Comparison of ENCODE assay signal across 9 cellular contexts in genomic region chr1:154962795-154963330, GRCh38. TPM values are rescaled to one million over a fixed set of nuclear protein-coding genes. Genes with fewer than 3 reads are reported as not detected.
A peak's percentile ranks its signal among the peaks of the same experiment; 100 is the strongest.
DNase-seq lines count a peak whose midpoint lies in the region; ATAC-seq and TF ChIP-seq lines count a peak whose summit lies in the region.
"Had no signal": no experiment of that assay in that cellular context is flagged by ENCODE, and none has a peak within 500 bp of the region (broad histone marks: within the 10 kb centered on the region; RNA-seq: fewer than 3 reads in every experiment).

No MANE protein-coding gene starts in this region.

- H3K36me3 ChIP-seq in left ventricle myocardium inferior (peaks cover 65% of the 10 kb centered on the region), right atrium auricular region (peaks cover 68% of the 10 kb centered on the region)

- no peak for ATAC-seq in HG03095 (IDR thresholded peaks at IDR 0.05; ENCODE audit: unreplicated experiment)

- peak overlapping the region; percentile 96 for H3K27ac Mint-ChIP-seq in mesothelial cell of epicardium

- H3K27me3 ChIP-seq in left ventricle myocardium inferior (ENCODE audit: low read depth) (no peaks in the 10 kb centered on the region), right atrium auricular region (no peaks in the 10 kb centered on the region)

- in situ Hi-C loops in astrocyte of the cerebellum (cut with HindIII; ENCODE audit: low sequenced_read_pairs): no loop called here

- intact Hi-C loops in left ventricle myocardium inferior (cut with micrococcal nuclease): no loop called here

- peaks cover 51% of the 10 kb centered on the region for H3K4me1 ChIP-seq in left ventricle myocardium inferior
- H3K4me1 ChIP-seq in right atrium auricular region: peaks cover 0 to 29% of the 10 kb centered on the region in 2 donors

- peak overlapping the region; percentile 100 for H3K27ac ChIP-seq in left ventricle myocardium inferior (replicated peaks)
- peak overlapping the region in 1 of 2 donors; percentile 97 for H3K27ac ChIP-seq in right atrium auricular region

- H3K4me3 ChIP-seq in left ventricle myocardium inferior (peak overlapping the region; percentile 82), right atrium auricular region (peak overlapping the region in 1 of 2 donors; percentile 81), astrocyte of the cerebellum (ENCODE audit: low read depth, low read length) (peak overlapping the region; percentile 72)

- peaks cover 8% of the 10 kb centered on the region for H3K36me3 Mint-ChIP-seq in mesothelial cell of epicardium

- H3K9me3 ChIP-seq in left ventricle myocardium inferior (replicated peaks) (no peaks in the 10 kb centered on the region), right atrium auricular region (no peaks in the 10 kb centered on the region)

- H3K4me3 Mint-ChIP-seq in mesothelial cell of epicardium: peak overlapping the region; percentile 85

- H3K4me1 Mint-ChIP-seq in mesothelial cell of epicardium: peaks cover 28% of the 10 kb centered on the region

- TF ChIP-seq CTCF in left ventricle myocardium inferior (IDR thresholded peaks at IDR 0.05; ENCODE audit: borderline replicate concordance): no peak
- TF ChIP-seq CTCF in right atrium auricular region (IDR thresholded peaks at IDR 0.05): no peak
- no peak for TF ChIP-seq CTCF in astrocyte of the cerebellum (IDR thresholded peaks at IDR 0.05; ENCODE audit: low read depth, low read length, missing control alignments)
- no peak for TF ChIP-seq CTCF in mesothelial cell of epicardium (IDR thresholded peaks at IDR 0.05; ENCODE audit: unreplicated experiment)

- no peaks in the 10 kb centered on the region for H3K27me3 Mint-ChIP-seq in mesothelial cell of epicardium (ENCODE audit: low read depth)

- DNase-seq in left ventricle myocardium inferior (no peak), right atrium auricular region (ENCODE audit: low spot score) (no peak), astrocyte of the cerebellum (ENCODE audit: low read depth) (no peak), mesothelial cell of epicardium (ENCODE audit: low spot score in 2 of 2, unreplicated experiment in 2 of 2) (no peak), KG1 (lab: John Stamatoyannopoulos, UW) (no peak), 8988T (no peak)
- DNase-seq in stimulated activated CD4-positive, alpha-beta T cell treated with anti-CD3 and anti-CD28 coated beads, Interleukin-4, amount 100 ng/mL, for 4 hours: no peak

- H3K9me3 Mint-ChIP-seq in mesothelial cell of epicardium: no peaks in the 10 kb centered on the region
- H3K9me3 Mint-ChIP-seq: activated naive CD4-positive, alpha-beta T cell treated with anti-CD3 and anti-CD28 coated beads, Interleukin-2, amount 50 U/mL, for 72 hours had no signal

RNA-seq across cellular contexts. Expression of gene PYGO2, which starts 1.3 kb away (rescaled TPM):
- total RNA-seq in left ventricle myocardium inferior (12.9 TPM), right atrium auricular region (10 to 100 TPM; 13.9 to 18.4 TPM), mesothelial cell of epicardium (43.8 to 47.3 TPM (median 44.6 TPM) in 3 replicates)

RNA-seq across cellular contexts. Expression of gene PBXIP1, which starts 7.0 kb away (rescaled TPM):
- total RNA-seq in left ventricle myocardium inferior (52.3 TPM), right atrium auricular region (100 to 1,000 TPM in 1 of 2 donors, 10 to 100 TPM in 1; 81.4 to 101 TPM), mesothelial cell of epicardium (53.8 to 56.2 TPM (median 56.2 TPM) in 3 replicates)

RNA-seq across cellular contexts. Expression of gene SHC1, which starts 7.7 kb away (rescaled TPM):
- 43.0 TPM for total RNA-seq in left ventricle myocardium inferior
- total RNA-seq in right atrium auricular region: 10 to 100 TPM; 69.5 to 80.5 TPM
- total RNA-seq in mesothelial cell of epicardium: 115 to 132 TPM (median 117 TPM) in 3 replicates

RNA-seq across cellular contexts. Expression of gene CKS1B, which starts 11.6 kb away (rescaled TPM):
- total RNA-seq in left ventricle myocardium inferior: 17.8 TPM
- 10 to 100 TPM; 20.0 to 23.8 TPM for total RNA-seq in right atrium auricular region
- 64.0 to 70.9 TPM (median 68.2 TPM) in 3 replicates for total RNA-seq in mesothelial cell of epicardium

RNA-seq across cellular contexts. Expression of gene FLAD1, which starts 20.3 kb away (rescaled TPM):
- 30.1 TPM for total RNA-seq in left ventricle myocardium inferior
- total RNA-seq in right atrium auricular region: 10 to 100 TPM; 19.5 to 24.8 TPM
- 46.8 to 49.6 TPM (median 48.3 TPM) in 3 replicates for total RNA-seq in mesothelial cell of epicardium
